Comparison of ENCODE assay signal across 9 cellular contexts in the genomic region with DNA sequence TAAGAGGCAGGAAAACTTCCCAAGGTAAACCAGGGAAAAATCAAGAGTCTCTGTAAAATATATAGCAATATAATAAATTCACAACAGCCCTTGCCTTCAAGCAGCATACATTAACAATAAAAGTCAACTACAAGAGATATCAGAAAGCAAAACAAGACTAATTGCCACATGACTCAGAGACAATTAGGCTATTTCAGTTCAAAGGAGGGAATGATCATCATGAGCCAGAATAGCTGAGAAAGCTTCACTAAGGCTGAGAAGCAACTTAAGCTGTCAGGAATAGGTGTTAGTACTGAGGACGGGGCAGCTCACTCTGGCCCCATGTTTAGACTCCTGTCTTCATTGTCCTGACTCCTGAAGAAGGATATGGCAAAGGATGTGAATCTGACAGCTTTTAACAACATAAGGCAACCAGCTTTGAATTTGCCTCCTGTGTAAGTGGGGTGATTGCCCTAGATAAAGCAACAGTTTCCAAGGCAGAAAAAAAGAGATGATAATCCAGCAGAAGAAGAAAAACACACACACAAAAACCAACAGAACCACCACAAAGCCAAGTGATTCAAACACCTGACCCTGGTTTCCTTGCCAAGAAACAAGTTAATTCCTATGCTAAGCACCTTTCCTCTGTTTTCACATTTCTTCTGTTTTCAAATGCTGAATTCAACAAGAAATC.
DNase-seq lines count a peak whose midpoint lies in the region; ATAC-seq, FAIRE-seq and TF ChIP-seq lines count a peak whose summit lies in the region.
"Had no signal": no experiment of that assay in that cellular context is flagged by ENCODE, and none has a peak within 500 bp of the region (broad histone marks: within the 10 kb centered on the region; RNA-seq: fewer than 3 reads in every experiment).

No MANE protein-coding gene starts in this region.

- H3K4me2 ChIP-seq in astrocyte (ENCODE audit: low read length) = no peak overlapping the region

- H3K4me1 ChIP-seq in HUES48 (ENCODE audit: control insufficient read depth, insufficient read depth, low read length) (peaks cover 12% of the 10 kb centered on the region), astrocyte (ENCODE audit: insufficient read depth, low read length) (no peaks in the 10 kb centered on the region), right lobe of liver (peaks cover 0 to 19% (median 8%) of the 10 kb centered on the region in 4 donors)

- H3K9me3 Mint-ChIP-seq in astrocyte (ENCODE audit: unreplicated experiment) = no peaks in the 10 kb centered on the region

- no peak overlapping the region for H2AFZ ChIP-seq in astrocyte (ENCODE audit: low read depth, low read length)

- no peaks in the 10 kb centered on the region for H3K27me3 Mint-ChIP-seq in astrocyte (ENCODE audit: low read depth, unreplicated experiment)

- H3K36me3 ChIP-seq in HUES48 (ENCODE audit: control insufficient read depth, insufficient read depth, low read length) = no peaks in the 10 kb centered on the region
- H3K36me3 ChIP-seq in astrocyte (ENCODE audit: insufficient read depth, low read length) = no peaks in the 10 kb centered on the region
- no peaks in the 10 kb centered on the region for H3K36me3 ChIP-seq in right lobe of liver

- FAIRE-seq in astrocyte (lab: Jason Lieb, UNC) = peak; percentile 43

- H4K20me1 ChIP-seq in astrocyte (ENCODE audit: insufficient read depth, low read length) = peaks cover 33% of the 10 kb centered on the region

- no peak overlapping the region for H3K4me3 ChIP-seq in HUES48 (ENCODE audit: low read depth, low read length)
- no peak overlapping the region for H3K4me3 ChIP-seq in astrocyte (ENCODE audit: insufficient read depth, low read depth, low read length)
- no peak overlapping the region for H3K4me3 ChIP-seq in right lobe of liver

- in situ Hi-C loops in GM13977 (cut with MboI; ENCODE audit: low pct_unique_long_range_greater_than_20kb, low sequenced_read_pairs, unreplicated experiment) (no loop called here), GM13976 (cut with MboI; ENCODE audit: low sequenced_read_pairs, unreplicated experiment) (no loop called here)

- H3K79me2 ChIP-seq in astrocyte (ENCODE audit: insufficient read depth, low read length) = peaks cover 20% of the 10 kb centered on the region

- 86% methylated on average over 1 of the region's 1 CpG for WGBS in right lobe of liver (ENCODE audit: insufficient coverage, low coverage, low lambda C conversion rate, missing lambda C conversion rate)

- intact Hi-C loops in right lobe of liver (cut with DNase I) = no loop called here

- DNase-seq in Ammon's horn (ENCODE audit: low spot score) (peak; percentile 54), astrocyte (ENCODE audit: low read depth) (peak; percentile 33), right lobe of liver (no peak), GM13977 (ENCODE audit: low spot score) (no peak), GM13976 (ENCODE audit: low spot score) (no peak), NCI-H2107 (lab: John Stamatoyannopoulos, UW) (no peak)
- DNase-seq: head of caudate nucleus had no signal

- no peaks in the 10 kb centered on the region for H3K36me3 Mint-ChIP-seq in astrocyte (ENCODE audit: low read depth, unreplicated experiment)

- H3K9ac ChIP-seq in HUES48 (ENCODE audit: low read depth, low read length) (no peak overlapping the region), astrocyte (ENCODE audit: low read length) (no peak overlapping the region)

- H3K9me3 ChIP-seq in HUES48 (ENCODE audit: control insufficient read depth, insufficient read depth, low read length) = no peaks in the 10 kb centered on the region
- no peaks in the 10 kb centered on the region for H3K9me3 ChIP-seq in astrocyte (ENCODE audit: insufficient read depth, low read depth, low read length)
- H3K9me3 ChIP-seq in right lobe of liver = no peaks in the 10 kb centered on the region

- TF ChIP-seq POLR2A in right lobe of liver (IDR thresholded peaks at IDR 0.05) = no peak

- H3K4me1 Mint-ChIP-seq in astrocyte (ENCODE audit: low read depth, unreplicated experiment) = peaks cover 15% of the 10 kb centered on the region

- no peak overlapping the region for H3K27ac Mint-ChIP-seq in astrocyte (ENCODE audit: unreplicated experiment)

- H3K27ac ChIP-seq in HUES48 (ENCODE audit: low read depth, low read length) (peak overlapping the region; percentile 0), astrocyte (ENCODE audit: low read depth, low read length) (no peak overlapping the region), right lobe of liver (peak overlapping the region in 1 of 3 donors; percentile 27)

- H3K27me3 ChIP-seq in HUES48 (ENCODE audit: control insufficient read depth, insufficient read depth, low read length) (no peaks in the 10 kb centered on the region), astrocyte (ENCODE audit: insufficient read depth, low read length) (no peaks in the 10 kb centered on the region), right lobe of liver (no peaks in the 10 kb centered on the region)

- peak; percentile 34 to 75 (median 47) for ATAC-seq in right lobe of liver
- no peak for ATAC-seq in GM19328 (IDR thresholded peaks at IDR 0.05; ENCODE audit: unreplicated experiment)

- no peak overlapping the region for H3K4me3 Mint-ChIP-seq in astrocyte (ENCODE audit: unreplicated experiment)

- TF ChIP-seq CTCF in astrocyte (IDR thresholded peaks at IDR 0.05; ENCODE audit: insufficient read depth, low read depth, low read length) = no peak
- no peak for TF ChIP-seq CTCF in right lobe of liver (IDR thresholded peaks at IDR 0.05)
- no peak for TF ChIP-seq CTCF in GM13977 (IDR thresholded peaks at IDR 0.05; ENCODE audit: extremely low read depth, insufficient read depth, missing control alignments)
- no peak for TF ChIP-seq CTCF in GM13976 (IDR thresholded peaks at IDR 0.05; ENCODE audit: borderline replicate concordance, control extremely low read depth, extremely low read depth, insufficient read depth, missing control alignments)

Comparison
In these comparisons a context has a peak if more than half of its experiments do, and no peak if none do; other contexts are left out.
1. DNase-seq: peak in Ammon's horn (single experiment) and astrocyte (single experiment); none in right lobe of liver (0 of 3), GM13977 (single experiment), GM13976 (single experiment) and NCI-H2107 (single experiment).